26 cellular contexts compared by ENCODE assay signal in genomic region chr16:89606006-89606405, GRCh38. TPM values are rescaled to one million over a fixed set of nuclear protein-coding genes. Genes with fewer than 3 reads are reported as not detected.
"Had no signal": no experiment of that assay in that cellular context is flagged by ENCODE, and none has a peak within 500 bp of the region (broad histone marks: within the 10 kb centered on the region; RNA-seq: fewer than 3 reads in every experiment).

No MANE protein-coding gene starts in this region.

- ATAC-seq: activated CD4-positive, CD25-positive, alpha-beta regulatory T cell treated with anti-CD3 and anti-CD28 coated beads, Interleukin-2, amount 50 U/mL, for 24 hours; activated CD8-positive, alpha-beta memory T cell treated with anti-CD3 and anti-CD28 coated beads, Interleukin-2, amount 10 ng/mL, durations not matched to agents 7 days and 5 days; activated CD8-positive, alpha-beta T cell treated with anti-CD3 and anti-CD28 coated beads for 36 hours; gastrocnemius medialis; pancreas; upper lobe of right lung had no signal

- H3K36me3 Mint-ChIP-seq: activated CD8-positive, alpha-beta memory T cell treated with anti-CD3 and anti-CD28 coated beads, Interleukin-2, amount 10 ng/mL, durations not matched to agents 7 days and 5 days; activated naive CD4-positive, alpha-beta T cell treated with anti-CD3 and anti-CD28 coated beads, Interleukin-2, amount 10 ng/mL, durations not matched to agents 7 days and 5 days; memory B cell had no signal

- H3K4me3 ChIP-seq: coronary artery, esophagus squamous epithelium, gastrocnemius medialis, left ventricle myocardium inferior, pancreas, thyroid gland, upper lobe of right lung had no signal

- H3K4me1 ChIP-seq: gastrocnemius medialis, pancreas had no signal

- H3K27ac Mint-ChIP-seq: activated CD4-positive, alpha-beta T cell treated with anti-CD3 and anti-CD28 coated beads, Interleukin-2, amount 10 ng/mL, durations not matched to agents 24 days and 14 days; activated CD8-positive, alpha-beta memory T cell treated with anti-CD3 and anti-CD28 coated beads, Interleukin-2, amount 10 ng/mL, durations not matched to agents 7 days and 5 days; activated CD8-positive, alpha-beta T cell treated with anti-CD3 and anti-CD28 coated beads for 36 hours; activated naive CD4-positive, alpha-beta T cell treated with anti-CD3 and anti-CD28 coated beads, Interleukin-2, amount 10 ng/mL, durations not matched to agents 7 days and 5 days; endodermal cell; memory B cell; nephron; stimulated activated naive CD8-positive, alpha-beta T cell treated with anti-CD3 and anti-CD28 coated beads, Interleukin-15, Interleukin-2, amounts not matched to agents 100 ng/mL and 50 ng/mL, for 24 hours had no signal

- H3K9me3 Mint-ChIP-seq: activated CD4-positive, alpha-beta T cell treated with anti-CD3 and anti-CD28 coated beads, Interleukin-2, amount 10 ng/mL, durations not matched to agents 24 days and 14 days; activated CD8-positive, alpha-beta T cell treated with anti-CD3 and anti-CD28 coated beads for 36 hours; activated naive CD4-positive, alpha-beta T cell treated with anti-CD3 and anti-CD28 coated beads, Interleukin-2, amount 10 ng/mL, durations not matched to agents 7 days and 5 days; endodermal cell; memory B cell; nephron; stimulated activated naive CD8-positive, alpha-beta T cell treated with anti-CD3 and anti-CD28 coated beads, Interleukin-15, Interleukin-2, amounts not matched to agents 100 ng/mL and 50 ng/mL, for 24 hours had no signal

- H3K27me3 Mint-ChIP-seq: activated CD4-positive, alpha-beta T cell treated with anti-CD3 and anti-CD28 coated beads, Interleukin-2, amount 10 ng/mL, durations not matched to agents 24 days and 14 days; activated CD8-positive, alpha-beta T cell treated with anti-CD3 and anti-CD28 coated beads for 36 hours; stimulated activated naive CD8-positive, alpha-beta T cell treated with anti-CD3 and anti-CD28 coated beads, Interleukin-15, Interleukin-2, amounts not matched to agents 100 ng/mL and 50 ng/mL, for 24 hours had no signal

- H3K36me3 ChIP-seq: esophagus squamous epithelium, gastrocnemius medialis, left ventricle myocardium inferior, pancreas, thyroid gland, upper lobe of right lung had no signal

- DNase-seq: activated CD4-positive, alpha-beta T cell treated with anti-CD3 and anti-CD28 coated beads, Interleukin-2, amount 10 ng/mL, durations not matched to agents 24 days and 14 days; activated CD8-positive, alpha-beta memory T cell treated with anti-CD3 and anti-CD28 coated beads, Interleukin-2, amount 10 ng/mL, durations not matched to agents 7 days and 5 days; activated CD8-positive, alpha-beta T cell treated with anti-CD3 and anti-CD28 coated beads for 36 hours; activated effector memory CD4-positive, alpha-beta T cell treated with anti-CD3 and anti-CD28 coated beads, Interleukin-2, amount 50 U/mL, for 16 hours; activated naive CD4-positive, alpha-beta T cell treated with anti-CD3 and anti-CD28 coated beads, Interleukin-2, amount 10 ng/mL, durations not matched to agents 7 days and 5 days; activated T-cell treated with anti-CD3 and anti-CD28 coated beads for 4 hours; amygdala; cerebellar nuclear complex; endodermal cell; esophagus squamous epithelium; gastrocnemius medialis; hippocampal formation; left ventricle myocardium inferior; pancreas; right cardiac atrium; stimulated activated CD4-positive, alpha-beta T cell treated with anti-CD3 and anti-CD28 coated beads, Interleukin-4, amount 100 ng/mL, for 24 hours; substantia nigra; thyroid gland; upper lobe of right lung had no signal

- H3K9me3 ChIP-seq: esophagus squamous epithelium, gastrocnemius medialis, left ventricle myocardium inferior, pancreas, thyroid gland, upper lobe of right lung had no signal

- H3K27ac ChIP-seq: coronary artery, esophagus squamous epithelium, gastrocnemius medialis, left ventricle myocardium inferior, pancreas, thyroid gland, upper lobe of right lung had no signal

- H3K4me3 Mint-ChIP-seq: activated CD4-positive, alpha-beta T cell treated with anti-CD3 and anti-CD28 coated beads, Interleukin-2, amount 10 ng/mL, durations not matched to agents 24 days and 14 days; activated CD8-positive, alpha-beta memory T cell treated with anti-CD3 and anti-CD28 coated beads, Interleukin-2, amount 10 ng/mL, durations not matched to agents 7 days and 5 days; activated CD8-positive, alpha-beta T cell treated with anti-CD3 and anti-CD28 coated beads for 36 hours; activated naive CD4-positive, alpha-beta T cell treated with anti-CD3 and anti-CD28 coated beads, Interleukin-2, amount 10 ng/mL, durations not matched to agents 7 days and 5 days; endodermal cell; memory B cell; nephron; stimulated activated naive CD8-positive, alpha-beta T cell treated with anti-CD3 and anti-CD28 coated beads, Interleukin-15, Interleukin-2, amounts not matched to agents 100 ng/mL and 50 ng/mL, for 24 hours had no signal

- H3K27me3 ChIP-seq: pancreas, thyroid gland, upper lobe of right lung had no signal

RNA-seq across cellular contexts. Expression of gene DPEP1, which starts 7.4 kb away (rescaled TPM):
- total RNA-seq: activated CD4-positive, alpha-beta T cell treated with anti-CD3 and anti-CD28 coated beads, Interleukin-2, amount 10 ng/mL, durations not matched to agents 24 days and 14 days; activated CD8-positive, alpha-beta memory T cell treated with anti-CD3 and anti-CD28 coated beads, Interleukin-2, amount 10 ng/mL, durations not matched to agents 7 days and 5 days; activated CD8-positive, alpha-beta T cell treated with anti-CD3 and anti-CD28 coated beads for 36 hours; gastrocnemius medialis; left ventricle myocardium inferior; mononuclear cell; myocyte had no signal

RNA-seq across cellular contexts. Expression of gene CPNE7, which starts 30.4 kb away (rescaled TPM):
- total RNA-seq: gastrocnemius medialis, left ventricle myocardium inferior, right cardiac atrium had no signal
